23 cellular contexts compared by ENCODE assay signal in genomic region chr5:159758189-159758588, GRCh38.
"Had no signal": no experiment of that assay in that cellular context is flagged by ENCODE, and none has a peak within 500 bp of the region (broad histone marks: within the 10 kb centered on the region; RNA-seq: fewer than 3 reads in every experiment).

No MANE protein-coding gene starts in this region.

- H3K27ac Mint-ChIP-seq: naive thymus-derived CD4-positive, alpha-beta T cell; nephron progenitor cell; stimulated activated effector memory CD8-positive, alpha-beta T cell treated with anti-CD3 and anti-CD28 coated beads, Interleukin-12 subunit alpha, Interleukin-12 subunit beta, amount 100 ng/mL, for 72 hours had no signal

- H3K27ac ChIP-seq: coronary artery, esophagus squamous epithelium, left lung, prostate gland, right atrium auricular region, sigmoid colon, stomach, thyroid gland, vagina had no signal

- H3K36me3 ChIP-seq: esophagus squamous epithelium, left lung, prostate gland, right atrium auricular region, sigmoid colon, stomach, thyroid gland, vagina had no signal

- H3K4me1 Mint-ChIP-seq: stimulated activated effector memory CD8-positive, alpha-beta T cell treated with anti-CD3 and anti-CD28 coated beads, Interleukin-12 subunit alpha, Interleukin-12 subunit beta, amount 100 ng/mL, for 72 hours had no signal

- H3K4me1 ChIP-seq: esophagus squamous epithelium, left lung, prostate gland, right atrium auricular region, sigmoid colon, stomach, thyroid gland, vagina had no signal

- ATAC-seq: left cardiac atrium; left lung; naive thymus-derived CD4-positive, alpha-beta T cell; stimulated activated effector memory CD8-positive, alpha-beta T cell treated with anti-CD3 and anti-CD28 coated beads, Interleukin-12 subunit alpha, Interleukin-12 subunit beta, amount 100 ng/mL, for 72 hours had no signal

- H3K9me3 Mint-ChIP-seq: nephron progenitor cell; stimulated activated effector memory CD8-positive, alpha-beta T cell treated with anti-CD3 and anti-CD28 coated beads, Interleukin-12 subunit alpha, Interleukin-12 subunit beta, amount 100 ng/mL, for 72 hours had no signal

- H3K4me3 ChIP-seq: coronary artery, esophagus squamous epithelium, left lung, prostate gland, right atrium auricular region, sigmoid colon, stomach, thyroid gland, vagina had no signal

- H3K4me3 Mint-ChIP-seq: naive thymus-derived CD4-positive, alpha-beta T cell; nephron progenitor cell; stimulated activated effector memory CD8-positive, alpha-beta T cell treated with anti-CD3 and anti-CD28 coated beads, Interleukin-12 subunit alpha, Interleukin-12 subunit beta, amount 100 ng/mL, for 72 hours had no signal

- H3K36me3 Mint-ChIP-seq: naive thymus-derived CD4-positive, alpha-beta T cell; stimulated activated effector memory CD8-positive, alpha-beta T cell treated with anti-CD3 and anti-CD28 coated beads, Interleukin-12 subunit alpha, Interleukin-12 subunit beta, amount 100 ng/mL, for 72 hours had no signal

- H3K27me3 ChIP-seq: left lung, right atrium auricular region, sigmoid colon, stomach, thyroid gland, vagina had no signal

- H3K9me3 ChIP-seq: esophagus squamous epithelium, left lung, prostate gland, right atrium auricular region, sigmoid colon, stomach, thyroid gland, vagina had no signal

- DNase-seq: dermis blood vessel endothelial cell; effector memory CD4-positive, alpha-beta T cell; erythroblast; esophagus squamous epithelium; left cardiac atrium; left lung; mesendoderm; midbrain; naive thymus-derived CD4-positive, alpha-beta T cell; nephron progenitor cell; nucleus accumbens; sigmoid colon; stimulated activated CD4-positive, alpha-beta T cell treated with anti-CD3 and anti-CD28 coated beads, Interleukin-2, amount 100 ng/mL, for 24 hours; stimulated activated CD4-positive, alpha-beta T cell treated with anti-CD3 and anti-CD28 coated beads, Interleukin-4, amount 100 ng/mL, for 24 hours; stimulated activated naive CD4-positive, alpha-beta T cell treated with Interleukin-2 at 50 U/mL for 16 hours; stomach; thyroid gland; trophoblast cell had no signal
